Comparison of ENCODE assay signal across 2 cellular contexts in genomic region chr11:65714433-65714832, GRCh38.
TF ChIP-seq lines count a peak whose summit lies in the region.

No MANE protein-coding gene starts in this region.

TF ChIP-seq in SK-N-SH, 30 proteins besides CTCF, POLR2A, EP300 and RAD21:
- TF ChIP-seq RFX5 (IDR thresholded peaks at IDR 0.05; ENCODE audit: low read length) (no peak), ELF1 (IDR thresholded peaks at IDR 0.05) (no peak), USF2 (IDR thresholded peaks at IDR 0.05; ENCODE audit: borderline replicate concordance, low read depth, low read length) (no peak)

TF ChIP-seq in SK-N-SH treated with all-trans-retinoic acid at 6 μM for 48 hours, 23 proteins besides CTCF, POLR2A, EP300 and RAD21:
- TF ChIP-seq CSRNP3 (CRISPR knock-in tag; IDR thresholded peaks at IDR 0.05) (no peak), ZNF565 (CRISPR knock-in tag; conservative IDR thresholded peaks at IDR 0.05; ENCODE audit: low read depth) (no peak), PPARA (CRISPR knock-in tag; IDR thresholded peaks at IDR 0.05; ENCODE audit: borderline replicate concordance) (no peak), ESRRG (CRISPR knock-in tag; IDR thresholded peaks at IDR 0.05) (no peak), PATZ1 (CRISPR knock-in tag; IDR thresholded peaks at IDR 0.05; ENCODE audit: borderline replicate concordance) (no peak), ZC3H10 (CRISPR knock-in tag; IDR thresholded peaks at IDR 0.05) (no peak), POU6F1 (CRISPR knock-in tag; IDR thresholded peaks at IDR 0.05; ENCODE audit: borderline replicate concordance, low read depth) (no peak), TOX (CRISPR knock-in tag; IDR thresholded peaks at IDR 0.05; ENCODE audit: borderline replicate concordance) (no peak), BACH2 (CRISPR knock-in tag; IDR thresholded peaks at IDR 0.05; ENCODE audit: borderline replicate concordance) (no peak), CREB5 (CRISPR knock-in tag; IDR thresholded peaks at IDR 0.05; ENCODE audit: low read depth) (no peak), CSDC2 (CRISPR knock-in tag; IDR thresholded peaks at IDR 0.05) (no peak), SNAI2 (CRISPR knock-in tag; IDR thresholded peaks at IDR 0.05) (no peak), ARNTL (CRISPR knock-in tag; IDR thresholded peaks at IDR 0.05; ENCODE audit: borderline replicate concordance, low read depth) (no peak), GLIS3 (CRISPR knock-in tag; IDR thresholded peaks at IDR 0.05) (no peak), TCF4 (CRISPR knock-in tag; IDR thresholded peaks at IDR 0.05; ENCODE audit: borderline replicate concordance) (no peak), RARB (CRISPR knock-in tag; IDR thresholded peaks at IDR 0.05) (no peak), ZNF8 (CRISPR knock-in tag; IDR thresholded peaks at IDR 0.05) (no peak)
